ENCODE assay signal across 10 cellular contexts in genomic region chr18:44799422-44800421, GRCh38.
DNase-seq lines count a peak whose midpoint lies in the region; ATAC-seq and TF ChIP-seq lines count a peak whose summit lies in the region.
"Had no signal": no experiment of that assay in that cellular context is flagged by ENCODE, and none has a peak within 500 bp of the region (broad histone marks: within the 10 kb centered on the region; RNA-seq: fewer than 3 reads in every experiment).

No MANE protein-coding gene starts in this region.

- POLR2A ChIA-PET in CD8-positive, alpha-beta memory T cell (lab: Charles Lee) = no interaction called here

- H4K91ac ChIP-seq in neuronal stem cell (ENCODE audit: low read depth, low read length, poor library complexity) = no peak overlapping the region

- H3K4me2 ChIP-seq in neuronal stem cell (ENCODE audit: insufficient read depth, low read length, poor library complexity, severe bottlenecking) = no peak overlapping the region

- H3K9me3 ChIP-seq in CD8-positive, alpha-beta memory T cell (ENCODE audit: low read length) = no peaks in the 10 kb centered on the region
- no peaks in the 10 kb centered on the region for H3K9me3 ChIP-seq in neuronal stem cell (replicated peaks in 1 of 2; ENCODE audit: control insufficient read depth in 2 of 2, insufficient read depth in 1 of 2, low read depth in 1 of 2, low read length in 2 of 2)

- no peak overlapping the region for H2BK5ac ChIP-seq in neuronal stem cell (ENCODE audit: low read length)

- peaks cover 0 to 4% of the 10 kb centered on the region in 2 donors for H3K9me3 Mint-ChIP-seq in natural killer cell
- H3K9me3 Mint-ChIP-seq in CD8-positive, alpha-beta memory T cell = peaks cover 0 to 2% (median 0%) of the 10 kb centered on the region in 5 donors

- H3K27me3 Mint-ChIP-seq in natural killer cell (ENCODE audit: low read depth in 2 of 2) = no peaks in the 10 kb centered on the region
- H3K27me3 Mint-ChIP-seq in CD8-positive, alpha-beta memory T cell = peaks cover 0 to 1% of the 10 kb centered on the region in 2 donors

- no peaks in the 10 kb centered on the region for H3K4me1 ChIP-seq in CD8-positive, alpha-beta memory T cell (ENCODE audit: insufficient read depth, low read length)
- peaks cover 8 to 10% of the 10 kb centered on the region in 2 donors for H3K4me1 ChIP-seq in neuronal stem cell (ENCODE audit: control insufficient read depth in 2 of 2, insufficient read depth in 1 of 2, low read depth in 1 of 2, low read length in 2 of 2)

- H3K4me1 Mint-ChIP-seq in natural killer cell = peaks cover 33 to 45% of the 10 kb centered on the region in 2 donors
- peaks cover 4 to 22% (median 16%) of the 10 kb centered on the region in 3 donors for H3K4me1 Mint-ChIP-seq in CD8-positive, alpha-beta memory T cell

- no peak overlapping the region for H4K8ac ChIP-seq in neuronal stem cell (ENCODE audit: low read depth, low read length)

- H3K27ac ChIP-seq in CD8-positive, alpha-beta memory T cell (ENCODE audit: low read depth, low read length) = no peak overlapping the region
- no peak overlapping the region for H3K27ac ChIP-seq in neuronal stem cell (replicated peaks; ENCODE audit: low read length)

- H3K23ac ChIP-seq in neuronal stem cell (ENCODE audit: low read depth, low read length, poor library complexity) = no peak overlapping the region

- H3K4me3 Mint-ChIP-seq in natural killer cell = peak overlapping the region; percentile 66
- H3K4me3 Mint-ChIP-seq in CD8-positive, alpha-beta memory T cell = peak overlapping the region in 2 of 7 donors; percentile 19 to 29

- peak; percentile 93 for DNase-seq in NCI-H146 treated with DMSO at 0.1 percent for 48 hours (lab: John Stamatoyannopoulos, UW; ENCODE audit: unreplicated experiment)
- no peak for DNase-seq in natural killer cell
- DNase-seq in CD8-positive, alpha-beta memory T cell = no peak
- no peak for DNase-seq in activated CD8-positive, alpha-beta memory T cell treated with anti-CD3 and anti-CD28 coated beads, Interleukin-2, amount 50 U/mL, for 48 hours
- no peak for DNase-seq in AG20443 (ENCODE audit: low spot score)
- DNase-seq in neuronal stem cell (ENCODE audit: low spot score) = no peak
- DNase-seq: aorta had no signal

- CTCF ChIA-PET in CD8-positive, alpha-beta memory T cell (lab: Charles Lee) = no interaction called here

- no peak overlapping the region for H3K9ac ChIP-seq in neuronal stem cell (ENCODE audit: low read depth, low read length, poor library complexity)

- ATAC-seq in GM18873 (IDR thresholded peaks at IDR 0.05; ENCODE audit: low FRiP score, unreplicated experiment) (peak; percentile 77), HG02623 (IDR thresholded peaks at IDR 0.05; ENCODE audit: unreplicated experiment) (peak; percentile 51), natural killer cell (peak; percentile 43 to 64 (median 53))
- ATAC-seq: Panc1 had no signal

- no peak overlapping the region for H2BK120ac ChIP-seq in neuronal stem cell (ENCODE audit: low read depth, low read length)

- TF ChIP-seq CTCF in natural killer cell (IDR thresholded peaks at IDR 0.05) = no peak

- H3K18ac ChIP-seq in neuronal stem cell (ENCODE audit: low read length) = no peak overlapping the region

- H3K14ac ChIP-seq in neuronal stem cell (ENCODE audit: low read length) = no peak overlapping the region

- H3K79me1 ChIP-seq in neuronal stem cell (ENCODE audit: low read depth, low read length) = no peaks in the 10 kb centered on the region

- H3K27me3 ChIP-seq in CD8-positive, alpha-beta memory T cell (ENCODE audit: insufficient read depth, low read length, poor library complexity, severe bottlenecking) = no peaks in the 10 kb centered on the region
- no peaks in the 10 kb centered on the region for H3K27me3 ChIP-seq in neuronal stem cell (ENCODE audit: control insufficient read depth in 3 of 3, insufficient read depth in 3 of 3, low read depth in 1 of 3, low read length in 3 of 3)

- no CpG with 5 or more reads among the region's 5 CpGs for WGBS in neuronal stem cell (ENCODE audit: extremely low coverage in 2 of 2, insufficient read length in 2 of 2, insufficient replicate concordance in 1 of 2), 2 donors

- no peak overlapping the region for H2AK5ac ChIP-seq in neuronal stem cell (ENCODE audit: low read depth, low read length)

- peak overlapping the region; percentile 62 to 65 for H3K27ac Mint-ChIP-seq in natural killer cell
- peak overlapping the region in 4 of 8 donors; percentile 1 to 45 (median 23) for H3K27ac Mint-ChIP-seq in CD8-positive, alpha-beta memory T cell

- H2BK15ac ChIP-seq in neuronal stem cell (ENCODE audit: low read length) = no peak overlapping the region

- H2AFZ ChIP-seq in neuronal stem cell (ENCODE audit: low read length) = no peak overlapping the region

- peaks cover 7% of the 10 kb centered on the region for H3K36me3 Mint-ChIP-seq in natural killer cell
- H3K36me3 Mint-ChIP-seq in CD8-positive, alpha-beta memory T cell = no peaks in the 10 kb centered on the region

- H2BK12ac ChIP-seq in neuronal stem cell (ENCODE audit: low read length) = no peak overlapping the region

- H3K36me3 ChIP-seq in CD8-positive, alpha-beta memory T cell (ENCODE audit: insufficient read depth, low read length) = no peaks in the 10 kb centered on the region
- H3K36me3 ChIP-seq in neuronal stem cell (replicated peaks in 1 of 2; ENCODE audit: control insufficient read depth in 2 of 2, insufficient read depth in 2 of 2, low read length in 2 of 2) = peaks cover 1 to 17% of the 10 kb centered on the region in 2 donors

- H3K4me3 ChIP-seq in CD8-positive, alpha-beta memory T cell (ENCODE audit: low read length) = no peak overlapping the region
- no peak overlapping the region for H3K4me3 ChIP-seq in neuronal stem cell (ENCODE audit: low read length in 2 of 2)

- intact Hi-C loops in natural killer cell (cut with micrococcal nuclease) = no loop called here

- no peak overlapping the region for H3K4ac ChIP-seq in neuronal stem cell (ENCODE audit: low read length)
